In the genomic region with DNA sequence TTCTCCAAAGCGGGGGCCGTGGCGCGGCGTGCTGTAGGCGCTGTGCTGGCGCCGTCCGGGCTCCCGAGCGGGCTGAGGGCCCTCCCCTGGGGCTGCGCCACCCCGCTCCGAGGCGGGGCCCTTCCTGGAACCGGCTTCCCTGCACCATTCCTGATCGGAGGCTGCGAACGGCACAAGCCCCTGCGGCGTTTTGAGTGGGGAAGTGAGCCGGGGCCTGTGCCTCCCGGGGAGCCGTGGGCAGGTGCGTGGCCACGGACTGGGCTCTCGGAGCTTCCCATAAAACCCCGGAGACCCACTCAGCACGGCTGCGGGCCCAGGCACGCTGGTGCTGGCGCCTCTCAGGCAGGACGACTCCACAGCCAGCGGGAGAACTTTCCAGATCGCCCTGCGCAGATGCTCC, we compare ENCODE assay signal across 12 cellular contexts.
A peak's percentile ranks its signal among the peaks of the same experiment; 100 is the strongest.
DNase-seq lines count a peak whose midpoint lies in the region; ATAC-seq and TF ChIP-seq lines count a peak whose summit lies in the region.
"Had no signal": no experiment of that assay in that cellular context is flagged by ENCODE, and none has a peak within 500 bp of the region (broad histone marks: within the 10 kb centered on the region; RNA-seq: fewer than 3 reads in every experiment).

No MANE protein-coding gene starts in this region.

- no peak for ATAC-seq in HG02840 (IDR thresholded peaks at IDR 0.05; ENCODE audit: low FRiP score, unreplicated experiment)

- WGBS in esophagus muscularis mucosa, result 64% methylated on average over 5 of the region's 36 CpGs

- no peaks in the 10 kb centered on the region for H3K9me2 ChIP-seq in neural cell (ENCODE audit: insufficient read depth, low read length)

- TF ChIP-seq EP300 in esophagus muscularis mucosa (IDR thresholded peaks at IDR 0.05) (no peak), neural cell (conservative IDR thresholded peaks at IDR 0.05; ENCODE audit: poor library complexity, severe bottlenecking) (no peak)

- H4K20me1 ChIP-seq in BLaER1, result no peaks in the 10 kb centered on the region
- H4K20me1 ChIP-seq in neural cell (ENCODE audit: insufficient read depth), result no peaks in the 10 kb centered on the region

- no peaks in the 10 kb centered on the region for H3K79me2 ChIP-seq in neural cell (replicated peaks; ENCODE audit: insufficient read depth, low read length)

- H3K4me1 ChIP-seq in BLaER1 (peaks cover 11% of the 10 kb centered on the region), esophagus muscularis mucosa (no peaks in the 10 kb centered on the region)

- H3K9ac ChIP-seq in BLaER1 (peak overlapping the region; percentile 57; the same call in 1 of the 2 replicates), neural cell (ENCODE audit: low read length) (no peak overlapping the region)

- no peaks in the 10 kb centered on the region for H3F3A ChIP-seq in neural cell (ENCODE audit: insufficient read depth, low read length, poor library complexity, severe bottlenecking)

- no peak overlapping the region for H2AFZ ChIP-seq in neural cell (ENCODE audit: low read depth, low read length)

- no peak for TF ChIP-seq RAD21 in neural cell (conservative IDR thresholded peaks at IDR 0.05)

- H3K36me3 ChIP-seq in BLaER1 (no peaks in the 10 kb centered on the region), esophagus muscularis mucosa (no peaks in the 10 kb centered on the region), neural cell (ENCODE audit: insufficient read depth, low read length) (no peaks in the 10 kb centered on the region)

- H3K27me3 ChIP-seq in BLaER1 (0 out of 2 replicates have a peak, but pooled peaks cover 5% of the 10 kb centered on the region), esophagus muscularis mucosa (no peaks in the 10 kb centered on the region), neural cell (ENCODE audit: insufficient read depth, low read depth, low read length) (no peaks in the 10 kb centered on the region)

- H3K9me3 ChIP-seq in BLaER1 (peaks cover 25% of the 10 kb centered on the region), esophagus muscularis mucosa (no peaks in the 10 kb centered on the region), neural cell (ENCODE audit: low read length) (no peaks in the 10 kb centered on the region)

- H3K4me3 ChIP-seq in BLaER1, result peak overlapping the region; percentile 55
- peak overlapping the region; percentile 15; the same call in 1 of the 2 replicates for H3K4me3 ChIP-seq in HFF-Myc (replicated peaks; ENCODE audit: low read depth, low read length)
- peak overlapping the region in 3 of 4 donors; percentile 16 to 37 (median 24) for H3K4me3 ChIP-seq in esophagus muscularis mucosa
- peak overlapping the region; percentile 28 for H3K4me3 ChIP-seq in neural cell (ENCODE audit: low read length)

- peak overlapping the region; percentile 80 for H3K4me2 ChIP-seq in BLaER1
- no peak overlapping the region for H3K4me2 ChIP-seq in neural cell (ENCODE audit: low read length)

- no peak for TF ChIP-seq POLR2A in esophagus muscularis mucosa (IDR thresholded peaks at IDR 0.05; ENCODE audit: low read depth)

- intact Hi-C loops in esophagus muscularis mucosa (cut with DNase I), result no loop called here

- TF ChIP-seq CTCF in HFF-Myc (IDR thresholded peaks at IDR 0.05; ENCODE audit: low read depth, low read length, missing control alignments) (no peak), esophagus muscularis mucosa (IDR thresholded peaks at IDR 0.05) (no peak), neural cell (IDR thresholded peaks at IDR 0.05; ENCODE audit: poor library complexity, severe bottlenecking) (no peak)

- DNase-seq in HFF-Myc (ENCODE audit: extremely low read depth, low read depth), result no peak
- no peak for DNase-seq in esophagus muscularis mucosa (ENCODE audit: extremely low spot score)
- no peak for DNase-seq in occipital lobe (lab: John Stamatoyannopoulos, UW)
- no peak for DNase-seq in NCI-H1930 (lab: John Stamatoyannopoulos, UW)
- no peak for DNase-seq in epidermal melanocyte (ENCODE audit: insufficient read length, low spot score)
- DNase-seq: caudate nucleus, NCI-H1048, NCI-H524, SHP77 had no signal

- H3K27ac ChIP-seq in BLaER1 (peak overlapping the region; percentile 49; the same call in 1 of the 2 replicates), esophagus muscularis mucosa (replicated peaks in 1 of 4) (peak overlapping the region in 1 of 4 donors; percentile 3), neural cell (ENCODE audit: low read length) (no peak overlapping the region)

TF ChIP-seq in neural cell, 6 proteins besides CTCF, POLR2A, EP300 and RAD21:
- no peak for TF ChIP-seq SMC3 (conservative IDR thresholded peaks at IDR 0.05; ENCODE audit: poor library complexity)
- TF ChIP-seq POLR2AphosphoS5 (IDR thresholded peaks at IDR 0.05), result no peak
- no peak for TF ChIP-seq EZH2 (IDR thresholded peaks at IDR 0.05; ENCODE audit: borderline replicate concordance, insufficient read depth, low read length, poor library complexity, severe bottlenecking)
- TF ChIP-seq, protein P1, sequence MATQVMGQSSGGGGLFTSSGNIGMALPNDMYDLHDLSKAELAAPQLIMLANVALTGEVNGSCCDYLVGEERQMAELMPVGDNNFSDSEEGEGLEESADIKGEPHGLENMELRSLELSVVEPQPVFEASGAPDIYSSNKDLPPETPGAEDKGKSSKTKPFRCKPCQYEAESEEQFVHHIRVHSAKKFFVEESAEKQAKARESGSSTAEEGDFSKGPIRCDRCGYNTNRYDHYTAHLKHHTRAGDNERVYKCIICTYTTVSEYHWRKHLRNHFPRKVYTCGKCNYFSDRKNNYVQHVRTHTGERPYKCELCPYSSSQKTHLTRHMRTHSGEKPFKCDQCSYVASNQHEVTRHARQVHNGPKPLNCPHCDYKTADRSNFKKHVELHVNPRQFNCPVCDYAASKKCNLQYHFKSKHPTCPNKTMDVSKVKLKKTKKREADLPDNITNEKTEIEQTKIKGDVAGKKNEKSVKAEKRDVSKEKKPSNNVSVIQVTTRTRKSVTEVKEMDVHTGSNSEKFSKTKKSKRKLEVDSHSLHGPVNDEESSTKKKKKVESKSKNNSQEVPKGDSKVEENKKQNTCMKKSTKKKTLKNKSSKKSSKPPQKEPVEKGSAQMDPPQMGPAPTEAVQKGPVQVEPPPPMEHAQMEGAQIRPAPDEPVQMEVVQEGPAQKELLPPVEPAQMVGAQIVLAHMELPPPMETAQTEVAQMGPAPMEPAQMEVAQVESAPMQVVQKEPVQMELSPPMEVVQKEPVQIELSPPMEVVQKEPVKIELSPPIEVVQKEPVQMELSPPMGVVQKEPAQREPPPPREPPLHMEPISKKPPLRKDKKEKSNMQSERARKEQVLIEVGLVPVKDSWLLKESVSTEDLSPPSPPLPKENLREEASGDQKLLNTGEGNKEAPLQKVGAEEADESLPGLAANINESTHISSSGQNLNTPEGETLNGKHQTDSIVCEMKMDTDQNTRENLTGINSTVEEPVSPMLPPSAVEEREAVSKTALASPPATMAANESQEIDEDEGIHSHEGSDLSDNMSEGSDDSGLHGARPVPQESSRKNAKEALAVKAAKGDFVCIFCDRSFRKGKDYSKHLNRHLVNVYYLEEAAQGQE (IDR thresholded peaks at IDR 0.05; ENCODE audit: borderline replicate concordance), result no peak
- TF ChIP-seq TAF1 (IDR thresholded peaks at IDR 0.05; ENCODE audit: low read depth), result no peak
